In the genomic region with DNA sequence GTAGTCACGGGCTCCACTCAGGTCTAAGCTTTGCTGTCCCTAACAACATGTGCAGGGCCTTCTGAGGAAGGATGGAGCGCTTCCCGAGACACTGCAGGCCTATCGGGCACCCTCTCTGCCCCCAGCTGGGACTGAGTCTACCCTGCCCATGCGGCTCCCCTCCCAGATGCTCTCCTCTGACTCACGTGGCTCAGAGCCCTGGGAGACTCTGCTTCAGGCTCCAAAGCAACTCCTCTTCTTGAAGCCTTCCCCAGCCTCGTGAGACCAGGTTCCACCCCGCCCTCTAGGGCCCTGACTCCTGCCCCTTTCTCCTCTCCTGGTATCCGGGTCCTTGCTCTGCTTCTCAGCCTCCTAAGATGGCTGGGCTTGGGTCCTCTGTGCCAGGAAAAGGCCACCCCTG, we compare ENCODE assay signal across 1 cellular context.
TF ChIP-seq lines count a peak whose summit lies in the region.

No MANE protein-coding gene starts in this region.

TF ChIP-seq in IMR-90, 13 proteins besides CTCF, POLR2A, EP300 and RAD21:
- TF ChIP-seq, protein P1, sequence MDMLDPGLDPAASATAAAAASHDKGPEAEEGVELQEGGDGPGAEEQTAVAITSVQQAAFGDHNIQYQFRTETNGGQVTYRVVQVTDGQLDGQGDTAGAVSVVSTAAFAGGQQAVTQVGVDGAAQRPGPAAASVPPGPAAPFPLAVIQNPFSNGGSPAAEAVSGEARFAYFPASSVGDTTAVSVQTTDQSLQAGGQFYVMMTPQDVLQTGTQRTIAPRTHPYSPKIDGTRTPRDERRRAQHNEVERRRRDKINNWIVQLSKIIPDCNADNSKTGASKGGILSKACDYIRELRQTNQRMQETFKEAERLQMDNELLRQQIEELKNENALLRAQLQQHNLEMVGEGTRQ (IDR thresholded peaks at IDR 0.05; ENCODE audit: low read depth, low read length) = no peak
- TF ChIP-seq SMC3 (IDR thresholded peaks at IDR 0.05; ENCODE audit: low read depth, low read length) (no peak), NFE2L2 (IDR thresholded peaks at IDR 0.05; ENCODE audit: low read depth, low read length) (no peak), MXI1 (IDR thresholded peaks at IDR 0.05; ENCODE audit: borderline replicate concordance, low read depth, low read length) (no peak), FOS (IDR thresholded peaks at IDR 0.05; ENCODE audit: low read depth, low read length) (no peak), RFX5 (IDR thresholded peaks at IDR 0.05; ENCODE audit: low read depth, low read length) (no peak), MAZ (IDR thresholded peaks at IDR 0.05; ENCODE audit: borderline replicate concordance, low read depth, low read length) (no peak), RCOR1 (IDR thresholded peaks at IDR 0.05; ENCODE audit: insufficient replicate concordance, low read length) (no peak)
- TF ChIP-seq, protein P2, sequence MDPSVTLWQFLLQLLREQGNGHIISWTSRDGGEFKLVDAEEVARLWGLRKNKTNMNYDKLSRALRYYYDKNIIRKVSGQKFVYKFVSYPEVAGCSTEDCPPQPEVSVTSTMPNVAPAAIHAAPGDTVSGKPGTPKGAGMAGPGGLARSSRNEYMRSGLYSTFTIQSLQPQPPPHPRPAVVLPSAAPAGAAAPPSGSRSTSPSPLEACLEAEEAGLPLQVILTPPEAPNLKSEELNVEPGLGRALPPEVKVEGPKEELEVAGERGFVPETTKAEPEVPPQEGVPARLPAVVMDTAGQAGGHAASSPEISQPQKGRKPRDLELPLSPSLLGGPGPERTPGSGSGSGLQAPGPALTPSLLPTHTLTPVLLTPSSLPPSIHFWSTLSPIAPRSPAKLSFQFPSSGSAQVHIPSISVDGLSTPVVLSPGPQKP (IDR thresholded peaks at IDR 0.05; ENCODE audit: borderline replicate concordance, low read depth, low read length) = no peak
